Comparison of ENCODE assay signal across 24 cellular contexts in genomic region chr15:100029045-100029444, GRCh38.
DNase-seq lines count a peak whose midpoint lies in the region; ATAC-seq and TF ChIP-seq lines count a peak whose summit lies in the region.
"Had no signal": no experiment of that assay in that cellular context is flagged by ENCODE, and none has a peak within 500 bp of the region (broad histone marks: within the 10 kb centered on the region; RNA-seq: fewer than 3 reads in every experiment).

No MANE protein-coding gene starts in this region.

- intact Hi-C loops in Right ventricle myocardium inferior (cut with DNase I) (loop anchor here (5.0 kb wide), 1 partner anchor 83 kb away; no protein-coding TSS in a partner anchor), left cardiac atrium (cut with DNase I) (no loop called here), ascending aorta (cut with DNase I) (no loop called here), psoas muscle (cut with DNase I) (no loop called here)

- H3K27me3 Mint-ChIP-seq in glutamatergic neuron (ENCODE audit: unreplicated experiment), result peaks cover 4% of the 10 kb centered on the region
- H3K27me3 Mint-ChIP-seq: CD4-positive, alpha-beta memory T cell had no signal

- peaks cover 23% of the 10 kb centered on the region for H3K36me3 Mint-ChIP-seq in glutamatergic neuron (ENCODE audit: unreplicated experiment)
- H3K36me3 Mint-ChIP-seq: CD14-positive monocyte had no signal

- no peak for TF ChIP-seq CTCF in ascending aorta (IDR thresholded peaks at IDR 0.05)
- TF ChIP-seq CTCF in glutamatergic neuron (IDR thresholded peaks at IDR 0.05; ENCODE audit: partially characterized antibody, unreplicated experiment), result no peak
- TF ChIP-seq CTCF in psoas muscle (IDR thresholded peaks at IDR 0.05), result no peak

- 42 to 90% (median 86%) methylated on average over 3 of the region's 3 CpGs for WGBS in psoas muscle, 3 donors

- DNase-seq in Right ventricle myocardium inferior (ENCODE audit: missing footprints), result no peak
- DNase-seq in left cardiac atrium, result no peak
- no peak for DNase-seq in ascending aorta (ENCODE audit: low spot score in 2 of 2)
- no peak for DNase-seq in glutamatergic neuron
- no peak for DNase-seq in psoas muscle
- no peak for DNase-seq in CD1c-positive myeloid dendritic cell (ENCODE audit: extremely low spot score)
- DNase-seq in NCI-H1694 treated with DMSO at 0.1 percent for 48 hours (lab: John Stamatoyannopoulos, UW), result no peak
- DNase-seq: ACHN; AML-193; BE2C; Calu3; CD4-positive, alpha-beta memory T cell; COR-L47; DMS53; DMS79 treated with DMSO at 0.1 percent for 48 hours; GF-D8; GOT3; HFFc6 had no signal

- H3K27me3 ChIP-seq in ascending aorta (no peaks in the 10 kb centered on the region), psoas muscle (ENCODE audit: insufficient read depth in 3 of 3, low read length in 2 of 3) (no peaks in the 10 kb centered on the region)
- H3K27me3 ChIP-seq: BE2C; BLaER1 treated with 17β-estradiol and CSF1 and Interleukin-3, amounts not matched to agents 10 nM and 100 nM had no signal

- H3K9me3 ChIP-seq in ascending aorta (peaks cover 0 to 8% of the 10 kb centered on the region in 2 donors), psoas muscle (peaks cover 10% of the 10 kb centered on the region)
- H3K9me3 ChIP-seq: BE2C had no signal

- H3K4me1 Mint-ChIP-seq in glutamatergic neuron (ENCODE audit: low read depth, unreplicated experiment), result no peaks in the 10 kb centered on the region
- H3K4me1 Mint-ChIP-seq: CD14-positive monocyte; CD4-positive, alpha-beta memory T cell had no signal

- H3K27ac ChIP-seq in ascending aorta (peak overlapping the region; percentile 85 to 87), psoas muscle (peak overlapping the region; percentile 44)
- H3K27ac ChIP-seq: 22Rv1; A549; BLaER1 treated with 17β-estradiol and CSF1 and Interleukin-3, amounts not matched to agents 10 nM and 100 nM had no signal

- H3K4me1 ChIP-seq in ascending aorta, result peaks cover 16 to 33% of the 10 kb centered on the region in 2 donors
- H3K4me1 ChIP-seq in psoas muscle, result peaks cover 4% of the 10 kb centered on the region
- H3K4me1 ChIP-seq: A549; BE2C; BLaER1 treated with 17β-estradiol and CSF1 and Interleukin-3, amounts not matched to agents 10 nM and 100 nM; HAP-1 had no signal

- no peak overlapping the region for H3K4me3 ChIP-seq in ascending aorta
- no peak overlapping the region for H3K4me3 ChIP-seq in psoas muscle
- H3K4me3 ChIP-seq: A549; BLaER1 treated with 17β-estradiol and CSF1 and Interleukin-3, amounts not matched to agents 10 nM and 100 nM; HAP-1 had no signal

- H3K27ac Mint-ChIP-seq in glutamatergic neuron (ENCODE audit: unreplicated experiment), result peak overlapping the region; percentile 18
- H3K27ac Mint-ChIP-seq: CD14-positive monocyte; CD4-positive, alpha-beta memory T cell; HFFc6 had no signal

- peaks cover 6% of the 10 kb centered on the region for H3K9me3 Mint-ChIP-seq in glutamatergic neuron (ENCODE audit: unreplicated experiment)

- peak; percentile 56 for ATAC-seq in Right ventricle myocardium inferior
- no peak for ATAC-seq in left cardiac atrium
- ATAC-seq in psoas muscle, result peak in 2 of 4 donors; percentile 31 to 62
- ATAC-seq in GM21447 (IDR thresholded peaks at IDR 0.05; ENCODE audit: unreplicated experiment), result no peak
- ATAC-seq: A549 had no signal

- H3K36me3 ChIP-seq in ascending aorta, result no peaks in the 10 kb centered on the region
- no peaks in the 10 kb centered on the region for H3K36me3 ChIP-seq in psoas muscle (ENCODE audit: insufficient read depth in 1 of 2, low read depth in 1 of 2)
- H3K36me3 ChIP-seq: BE2C, HAP-1 had no signal

- H3K4me3 Mint-ChIP-seq in glutamatergic neuron (ENCODE audit: unreplicated experiment), result no peak overlapping the region
- H3K4me3 Mint-ChIP-seq: CD14-positive monocyte; CD4-positive, alpha-beta memory T cell; HFFc6 had no signal
